8 cellular contexts compared by ENCODE assay signal in the genomic region with DNA sequence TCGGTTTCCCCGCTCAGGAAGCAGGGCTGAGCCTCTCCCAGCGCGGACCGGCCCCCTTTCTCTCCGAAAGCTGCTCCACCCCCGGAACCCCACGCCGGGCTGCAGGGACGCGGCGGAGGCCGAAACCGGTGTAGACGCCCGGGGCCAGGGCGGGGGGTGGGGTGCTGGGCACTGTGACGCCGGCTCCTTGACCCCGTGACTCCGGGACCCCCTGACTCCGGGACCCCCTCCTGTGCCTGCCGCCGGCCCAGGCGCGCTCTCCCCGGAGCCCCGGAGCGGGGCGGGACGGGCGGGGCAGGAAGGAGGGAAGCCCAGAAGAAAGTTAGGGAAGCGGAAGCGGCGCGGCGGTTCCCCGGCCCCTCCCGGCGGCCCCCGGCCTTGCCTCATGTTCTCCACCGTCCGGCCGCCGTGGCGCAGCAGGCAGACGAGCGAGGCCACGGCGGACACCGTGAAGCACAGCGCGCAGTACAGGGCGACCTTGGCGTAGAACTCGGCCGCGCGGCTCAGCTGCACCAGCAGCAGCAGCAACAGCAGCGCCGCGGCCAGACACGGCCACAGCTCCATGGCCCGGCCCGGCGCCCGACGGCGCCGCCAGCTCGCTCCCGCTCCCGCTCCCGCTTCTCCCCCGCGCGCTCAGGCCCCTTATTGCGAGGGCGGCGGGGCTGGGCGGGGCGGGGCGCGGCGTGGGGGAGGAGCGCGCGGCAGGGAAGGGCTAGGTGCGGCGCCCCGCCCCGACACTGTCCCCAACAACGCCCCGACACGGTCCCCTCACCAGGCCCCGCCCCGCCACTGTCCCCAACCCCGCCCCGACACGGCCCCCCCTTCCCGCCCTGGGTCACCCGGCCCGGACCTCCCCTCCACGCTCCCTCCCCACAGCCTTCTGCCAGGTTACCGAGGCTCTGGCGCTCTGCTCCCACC. TPM values are rescaled to one million over a fixed set of nuclear protein-coding genes. Genes with fewer than 3 reads are reported as not detected.
DNase-seq lines count a peak whose midpoint lies in the region; ATAC-seq and TF ChIP-seq lines count a peak whose summit lies in the region.

A gene (minus strand): TSS at position 664 of the 918 bp plus-strand sequence. CDS start 100 bp downstream, at position 564.

- TF ChIP-seq CTCF in C4-2B (conservative IDR thresholded peaks at IDR 0.05), result no peak
- TF ChIP-seq CTCF in LNCaP clone FGC (IDR thresholded peaks at IDR 0.05; ENCODE audit: control insufficient read depth, extremely low read depth, insufficient read depth), result no peak

- peak within 1 kb of the TSS; percentile 72 to 89 (median 80) for H3K9ac ChIP-seq in skeletal muscle tissue (ENCODE audit: low read depth in 1 of 3, low read length in 3 of 3)

- H3K4me1 ChIP-seq in skeletal muscle tissue (ENCODE audit: control insufficient read depth in 3 of 3, insufficient read depth in 3 of 3, low read length in 3 of 3), result peaks cover 35 to 64% (median 55%) of the 10 kb centered on the region in 3 donors

- no peaks in the 10 kb centered on the region for H3K27me3 ChIP-seq in skeletal muscle tissue (ENCODE audit: control insufficient read depth in 3 of 3, insufficient read depth in 3 of 3, low read length in 3 of 3)

- peak within 1 kb of the TSS; percentile 64 for H3K27ac ChIP-seq in C4-2B
- peak within 1 kb of the TSS; percentile 91 for H3K27ac ChIP-seq in skeletal muscle tissue (ENCODE audit: low read depth, low read length)

- peak within 1 kb of the TSS; percentile 70 for H3K4me3 ChIP-seq in LNCaP clone FGC (ENCODE audit: low read depth, low read length)
- peak within 1 kb of the TSS; percentile 66 to 81 (median 74) for H3K4me3 ChIP-seq in skeletal muscle tissue (ENCODE audit: low read length in 3 of 3)

- intact Hi-C loops in T-helper 1 cell treated with Interleukin-12 subunit alpha and Interleukin-12 subunit beta and Interleukin-4 antibody, amounts not matched to agents 30 ng/mL and 1 ng/mL, for 36 hours (cut with micrococcal nuclease), result loop anchor here (1.0 kb wide), 4 partner anchors 14 to 204 kb away; a partner anchor contains a TSS

- H3K36me3 ChIP-seq in skeletal muscle tissue (ENCODE audit: control insufficient read depth in 3 of 3, insufficient read depth in 3 of 3, low read length in 3 of 3), result no peaks in the 10 kb centered on the region

- ATAC-seq in GM19455 (IDR thresholded peaks at IDR 0.05; ENCODE audit: unreplicated experiment), result peak; percentile 50

- H3K9me3 ChIP-seq in skeletal muscle tissue (ENCODE audit: control insufficient read depth in 3 of 3, low read length in 3 of 3), result no peaks in the 10 kb centered on the region

- DNase-seq in LNCaP clone FGC (ENCODE audit: low read depth), result no peak
- DNase-seq in amniotic epithelial cell (ENCODE audit: low read depth), result peak; percentile 43
- DNase-seq in hepatic stellate cell (ENCODE audit: low spot score), result peak; percentile 80
- no peak for DNase-seq in superior temporal gyrus (ENCODE audit: extremely low spot score)

RNA-seq across cellular contexts. Expression of the gene that starts here (rescaled TPM):
- 13.5 and 14.7 TPM in 2 replicates for total RNA-seq in T-helper 1 cell treated with Interleukin-12 subunit alpha and Interleukin-12 subunit beta and Interleukin-4 antibody, amounts not matched to agents 30 ng/mL and 1 ng/mL, for 36 hours
- 27.1 TPM for total RNA-seq in skeletal muscle tissue

Comparison
In these comparisons a context has a peak if more than half of its experiments do, and no peak if none do; other contexts are left out.
1. DNase-seq: peak in amniotic epithelial cell (single experiment) and hepatic stellate cell (single experiment); none in LNCaP clone FGC (single experiment) and superior temporal gyrus (single experiment).